In genomic region chr15:76865548-76865991, GRCh38 we compare ENCODE assay signal across 24 cellular contexts. TPM values are rescaled to one million over a fixed set of nuclear protein-coding genes. Genes with fewer than 3 reads are reported as not detected.
DNase-seq lines count a peak whose midpoint lies in the region; ATAC-seq and TF ChIP-seq lines count a peak whose summit lies in the region.
"Had no signal": no experiment of that assay in that cellular context is flagged by ENCODE, and none has a peak within 500 bp of the region (broad histone marks: within the 10 kb centered on the region; RNA-seq: fewer than 3 reads in every experiment).

No MANE protein-coding gene starts in this region.

- H3K4me3 Mint-ChIP-seq in activated naive CD8-positive, alpha-beta T cell treated with anti-CD3 and anti-CD28 coated beads for 36 hours, result no peak overlapping the region
- no peak overlapping the region for H3K4me3 Mint-ChIP-seq in stimulated activated effector memory CD8-positive, alpha-beta T cell treated with anti-CD3 and anti-CD28 coated beads, Interleukin-12 subunit alpha, Interleukin-12 subunit beta, amount 100 ng/mL, for 72 hours

- H3K9me2 ChIP-seq in GM23248 (ENCODE audit: insufficient read depth), result no peaks in the 10 kb centered on the region

- no peak for TF ChIP-seq CTCF in Peyer's patch (IDR thresholded peaks at IDR 0.05)

- H3K4me1 Mint-ChIP-seq in activated naive CD8-positive, alpha-beta T cell treated with anti-CD3 and anti-CD28 coated beads for 36 hours, result peaks cover 61% of the 10 kb centered on the region
- peaks cover 45% of the 10 kb centered on the region for H3K4me1 Mint-ChIP-seq in stimulated activated effector memory CD8-positive, alpha-beta T cell treated with anti-CD3 and anti-CD28 coated beads, Interleukin-12 subunit alpha, Interleukin-12 subunit beta, amount 100 ng/mL, for 72 hours

- ATAC-seq in Right ventricle myocardium inferior (peak; percentile 26), left cardiac atrium (no peak)
- peak; percentile 87 for ATAC-seq in stimulated activated effector memory CD8-positive, alpha-beta T cell treated with anti-CD3 and anti-CD28 coated beads, Interleukin-12 subunit alpha, Interleukin-12 subunit beta, amount 100 ng/mL, for 72 hours

- H3K79me2 ChIP-seq in GM23248 (ENCODE audit: insufficient read depth), result no peaks in the 10 kb centered on the region

- in situ Hi-C loops in GM23248 (cut with MboI) (no loop called here), ACHN (cut with HindIII; ENCODE audit: low pct_ligation_motif_present, low pct_unique_long_range_greater_than_20kb, low sequenced_read_pairs) (no loop called here)

- H3K4me1 ChIP-seq in GM23248 (ENCODE audit: insufficient read depth), result no peaks in the 10 kb centered on the region
- no peaks in the 10 kb centered on the region for H3K4me1 ChIP-seq in Peyer's patch
- H3K4me1 ChIP-seq: SJSA1, upper lobe of left lung had no signal

- no peaks in the 10 kb centered on the region for H3K36me3 ChIP-seq in GM23248 (ENCODE audit: low read depth)
- H3K36me3 ChIP-seq in Peyer's patch, result no peaks in the 10 kb centered on the region
- H3K36me3 ChIP-seq: neutrophil, SJSA1, upper lobe of left lung had no signal

- 74 to 84% methylated on average over 4 of the region's 4 CpGs for WGBS in GM23248 (ENCODE audit: low coverage in 1 of 2, low lambda C conversion rate in 2 of 2, missing lambda C conversion rate in 2 of 2), 2 experiments

- no peak overlapping the region for H2AFZ ChIP-seq in GM23248
- H2AFZ ChIP-seq: PC-9 had no signal

- H3K27me3 ChIP-seq in GM23248 (replicated peaks; ENCODE audit: insufficient read depth), result no peaks in the 10 kb centered on the region
- H3K27me3 ChIP-seq in Peyer's patch, result no peaks in the 10 kb centered on the region
- H3K27me3 ChIP-seq: neutrophil, SJSA1, upper lobe of left lung had no signal

- H3K27ac Mint-ChIP-seq in activated naive CD8-positive, alpha-beta T cell treated with anti-CD3 and anti-CD28 coated beads for 36 hours, result peak overlapping the region; percentile 39
- H3K27ac Mint-ChIP-seq in stimulated activated effector memory CD8-positive, alpha-beta T cell treated with anti-CD3 and anti-CD28 coated beads, Interleukin-12 subunit alpha, Interleukin-12 subunit beta, amount 100 ng/mL, for 72 hours, result peak overlapping the region; percentile 33
- H3K27ac Mint-ChIP-seq: progenitor cell of endocrine pancreas had no signal

- DNase-seq in Right ventricle myocardium inferior (ENCODE audit: missing footprints) (no peak), left cardiac atrium (no peak), GM23248 (peak; percentile 0), NCI-H146 (lab: John Stamatoyannopoulos, UW) (no peak), ACHN (no peak), Peyer's patch (no peak)
- DNase-seq in activated naive CD8-positive, alpha-beta T cell treated with anti-CD3 and anti-CD28 coated beads for 36 hours, result no peak
- no peak for DNase-seq in stimulated activated effector memory CD8-positive, alpha-beta T cell treated with anti-CD3 and anti-CD28 coated beads, Interleukin-12 subunit alpha, Interleukin-12 subunit beta, amount 100 ng/mL, for 72 hours (ENCODE audit: low spot score in 2 of 2)
- DNase-seq: anterior cingulate cortex; caudate nucleus; glutamatergic neuron; KBM-7; kidney glomerular epithelial cell; MM.1S; NCI-H1436; NCI-H2107; NCI-H446 treated with DMSO at 0.1 percent for 48 hours; PC-9; stimulated activated CD8-positive, alpha-beta memory T cell treated with anti-CD3 and anti-CD28 coated beads, Interleukin-4, amount 100 ng/mL, for 48 hours; upper lobe of left lung had no signal

- no peak overlapping the region for H3K4me3 ChIP-seq in GM23248
- no peak overlapping the region for H3K4me3 ChIP-seq in Peyer's patch
- H3K4me3 ChIP-seq: PC-9, SJSA1, upper lobe of left lung had no signal

- intact Hi-C loops in Right ventricle myocardium inferior (cut with DNase I) (loop anchor here (10.0 kb wide), 3 partner anchors 221 to 671 kb away; no protein-coding TSS in a partner anchor), left cardiac atrium (cut with DNase I) (loop anchor here in 1 of 2 donors (5.0 to 10.0 kb wide), 2 partner anchors 201 to 628 kb away; no protein-coding TSS in a partner anchor)

- H3K9ac ChIP-seq in GM23248, result no peak overlapping the region

- H3K27ac ChIP-seq in GM23248 (no peak overlapping the region), Peyer's patch (no peak overlapping the region)
- H3K27ac ChIP-seq: neutrophil, PC-9, SJSA1, upper lobe of left lung had no signal

- no peaks in the 10 kb centered on the region for H3K9me3 ChIP-seq in GM23248 (ENCODE audit: low read depth)
- no peaks in the 10 kb centered on the region for H3K9me3 ChIP-seq in Peyer's patch
- H3K9me3 ChIP-seq: neutrophil, SJSA1, upper lobe of left lung had no signal

- H3K4me2 ChIP-seq in GM23248 (ENCODE audit: unreplicated experiment), result no peak overlapping the region
- H3K4me2 ChIP-seq: PC-9 had no signal

- H3K36me3 Mint-ChIP-seq in activated naive CD8-positive, alpha-beta T cell treated with anti-CD3 and anti-CD28 coated beads for 36 hours, result peaks cover 16% of the 10 kb centered on the region
- H3K36me3 Mint-ChIP-seq in stimulated activated effector memory CD8-positive, alpha-beta T cell treated with anti-CD3 and anti-CD28 coated beads, Interleukin-12 subunit alpha, Interleukin-12 subunit beta, amount 100 ng/mL, for 72 hours, result peaks cover 6% of the 10 kb centered on the region

- no peaks in the 10 kb centered on the region for H3K9me3 Mint-ChIP-seq in activated naive CD8-positive, alpha-beta T cell treated with anti-CD3 and anti-CD28 coated beads for 36 hours
- no peaks in the 10 kb centered on the region for H3K9me3 Mint-ChIP-seq in stimulated activated effector memory CD8-positive, alpha-beta T cell treated with anti-CD3 and anti-CD28 coated beads, Interleukin-12 subunit alpha, Interleukin-12 subunit beta, amount 100 ng/mL, for 72 hours
- H3K9me3 Mint-ChIP-seq: CD4-positive, alpha-beta memory T cell had no signal

- no peaks in the 10 kb centered on the region for H3K27me3 Mint-ChIP-seq in activated naive CD8-positive, alpha-beta T cell treated with anti-CD3 and anti-CD28 coated beads for 36 hours
- H3K27me3 Mint-ChIP-seq: CD4-positive, alpha-beta memory T cell; progenitor cell of endocrine pancreas had no signal

- H3F3A ChIP-seq in GM23248 (ENCODE audit: insufficient read depth), result no peaks in the 10 kb centered on the region

- H4K20me1 ChIP-seq in GM23248 (ENCODE audit: insufficient read depth), result no peaks in the 10 kb centered on the region

- no peak for TF ChIP-seq POLR2A in Peyer's patch (IDR thresholded peaks at IDR 0.05)

RNA-seq across cellular contexts. Expression of gene SCAPER, which starts 39.6 kb away (rescaled TPM):
- 47.6 TPM for total RNA-seq in Right ventricle myocardium inferior
- 10 to 100 TPM; 28.9 to 30.1 TPM for total RNA-seq in left cardiac atrium
- 5.9 and 10.4 TPM in 2 replicates for total RNA-seq in GM23248 (2014; rRNA removed; shearing (Covaris generic))
- 5.5 and 7.8 TPM in 2 replicates for polyA plus RNA-seq in GM23248 (2016; fragmentation: Nextera tagmentation; extraction: Ambion mirVana)
- total RNA-seq in activated naive CD8-positive, alpha-beta T cell treated with anti-CD3 and anti-CD28 coated beads for 36 hours, result 10 to 100 TPM; 20.8 to 21.3 TPM
- 10 to 100 TPM; 29.9 to 86.6 (median 45.6) TPM for total RNA-seq in Peyer's patch

Comparison
In these comparisons a context has a peak if more than half of its experiments do, and no peak if none do; other contexts are left out.
1. ATAC-seq: peak in Right ventricle myocardium inferior (single experiment) and stimulated activated effector memory CD8-positive, alpha-beta T cell treated with anti-CD3 and anti-CD28 coated beads, Interleukin-12 subunit alpha, Interleukin-12 subunit beta, amount 100 ng/mL, for 72 hours (single experiment); none in left cardiac atrium (0 of 2).